Comparison of ENCODE assay signal across 8 cellular contexts in genomic region chr20:3406481-3407425, GRCh38. TPM values are rescaled to one million over a fixed set of nuclear protein-coding genes. Genes with fewer than 3 reads are reported as not detected.
A peak's percentile ranks its signal among the peaks of the same experiment; 100 is the strongest.
DNase-seq lines count a peak whose midpoint lies in the region; ATAC-seq and TF ChIP-seq lines count a peak whose summit lies in the region.

No MANE protein-coding gene starts in this region.

- intact Hi-C loops in PC-9 (cut with micrococcal nuclease; ENCODE audit: unreplicated experiment) = loop anchor here (5.0 kb wide), 1 partner anchor 156 kb away; no protein-coding TSS in a partner anchor

- no peaks in the 10 kb centered on the region for H4K20me1 ChIP-seq in PC-9 (ENCODE audit: insufficient read depth)

- ATAC-seq in GM21529 (IDR thresholded peaks at IDR 0.05; ENCODE audit: unreplicated experiment) (peak; percentile 4), GM19324 (IDR thresholded peaks at IDR 0.05; ENCODE audit: low FRiP score, unreplicated experiment) (no peak)

- in situ Hi-C loops in brain microvascular endothelial cell (cut with HindIII; ENCODE audit: low pct_ligation_motif_present, low sequenced_read_pairs) = no loop called here

- H3K9me2 ChIP-seq in PC-9 (ENCODE audit: insufficient read depth) = no peaks in the 10 kb centered on the region

- H3K4me3 ChIP-seq in PC-9 (peak overlapping the region; percentile 68; the same call in 1 of the 2 replicates), brain microvascular endothelial cell (ENCODE audit: low read depth, low read length) (peak overlapping the region; percentile 84), iPS DF 6.9 (ENCODE audit: low read length) (peak overlapping the region; percentile 64), rectal smooth muscle tissue (ENCODE audit: low read length) (peak overlapping the region; percentile 81)

- H2AFZ ChIP-seq in PC-9 = peak overlapping the region; percentile 68; the same call in 1 of the 2 replicates

- H3F3A ChIP-seq in PC-9 (ENCODE audit: insufficient read depth, low read depth) = peaks cover 13% of the 10 kb centered on the region

- H3K4me2 ChIP-seq in PC-9 = peak overlapping the region; percentile 99

- no CpG with 5 or more reads among the region's 47 CpGs for WGBS in iPS DF 6.9 (ENCODE audit: insufficient coverage, insufficient read length)

- POLR2A ChIA-PET in PC-9 (lab: Charles Lee; ENCODE audit: unreplicated experiment) = interaction anchor here (0.7 kb wide), 1 partner anchor 56 kb away, joined by 4 read pairs; no protein-coding TSS in a partner anchor

- CTCF ChIA-PET in PC-9 (lab: Charles Lee) = interaction anchor here (0.6 kb wide), 1 partner anchor 470 kb away, joined by 11 read pairs; no protein-coding TSS in a partner anchor

- TSS peak; percentile 31 for BruUV-seq in PC-9 (replicated peaks; lab: Mats Ljungman, UMichigan)

- TF ChIP-seq CTCF in PC-9 (conservative IDR thresholded peaks at IDR 0.05) = no peak; the same call in 1 of the 2 replicates
- TF ChIP-seq CTCF in brain microvascular endothelial cell (IDR thresholded peaks at IDR 0.05; ENCODE audit: low read depth, low read length, missing control alignments) = peak; percentile 19

- peak overlapping the region; percentile 56 for H3K9ac ChIP-seq in rectal smooth muscle tissue (ENCODE audit: low read length)

- H3K9me3 ChIP-seq in PC-9 (ENCODE audit: insufficient read depth, low read depth) (no peaks in the 10 kb centered on the region), iPS DF 6.9 (ENCODE audit: control insufficient read depth, insufficient read depth, low read length) (no peaks in the 10 kb centered on the region)

- no peaks in the 10 kb centered on the region for H3K79me2 ChIP-seq in PC-9 (ENCODE audit: low read depth)

- H3K36me3 ChIP-seq in PC-9 (ENCODE audit: low read depth) = no peaks in the 10 kb centered on the region
- H3K36me3 ChIP-seq in brain microvascular endothelial cell (replicated peaks) = no peaks in the 10 kb centered on the region
- H3K36me3 ChIP-seq in iPS DF 6.9 (ENCODE audit: control insufficient read depth, insufficient read depth, low read length) = no peaks in the 10 kb centered on the region
- H3K36me3 ChIP-seq in rectal smooth muscle tissue (ENCODE audit: control insufficient read depth, insufficient read depth, low read length) = no peaks in the 10 kb centered on the region

- no peaks in the 10 kb centered on the region for H3K27me3 ChIP-seq in PC-9 (ENCODE audit: insufficient read depth, low read depth)
- H3K27me3 ChIP-seq in brain microvascular endothelial cell (replicated peaks) = no peaks in the 10 kb centered on the region
- H3K27me3 ChIP-seq in iPS DF 6.9 (ENCODE audit: control insufficient read depth, insufficient read depth, low read length) = no peaks in the 10 kb centered on the region
- H3K27me3 ChIP-seq in rectal smooth muscle tissue (ENCODE audit: control insufficient read depth, insufficient read depth, low read length) = no peaks in the 10 kb centered on the region

- H3K27ac ChIP-seq in PC-9 (no peak overlapping the region), brain microvascular endothelial cell (peak overlapping the region; percentile 59), iPS DF 6.9 (ENCODE audit: low read length) (no peak overlapping the region), rectal smooth muscle tissue (ENCODE audit: low read depth, low read length) (peak overlapping the region; percentile 86)

- DNase-seq in AG20443 (ENCODE audit: low spot score) (peak; percentile 58), PC-9 (peak in 1 of 2 experiments; percentile 35), brain microvascular endothelial cell (peak; percentile 37), iPS DF 6.9 (ENCODE audit: low read depth, low spot score) (no peak), NCI-H1436 (lab: John Stamatoyannopoulos, UW) (no peak)

- H3K4me1 ChIP-seq in PC-9 (replicated peaks; ENCODE audit: insufficient read depth) (peaks cover 5% of the 10 kb centered on the region; the same call in 1 of the 2 replicates), iPS DF 6.9 (ENCODE audit: control insufficient read depth, insufficient read depth, low read length) (no peaks in the 10 kb centered on the region), rectal smooth muscle tissue (ENCODE audit: control insufficient read depth, insufficient read depth, low read length) (peaks cover 8% of the 10 kb centered on the region)

RNA-seq across cellular contexts. Expression of gene DNAAF9, which starts 0.7 kb away (rescaled TPM):
- 2.6 and 2.9 TPM in 2 replicates for total RNA-seq in PC-9 (2021)

Comparison
In these comparisons a context has a peak if more than half of its experiments do, and no peak if none do; other contexts are left out.
1. DNase-seq: peak in AG20443 (single experiment) and brain microvascular endothelial cell (single experiment); none in iPS DF 6.9 (single experiment) and NCI-H1436 (single experiment).
2. H3K27ac ChIP-seq: peak in brain microvascular endothelial cell (single experiment) and rectal smooth muscle tissue (single experiment); none in PC-9 (single experiment) and iPS DF 6.9 (single experiment).
3. Peak in every context shown above with its lines, with median percentiles within 50 percentile points of each other: H3K4me3 ChIP-seq.